In the genomic region with DNA sequence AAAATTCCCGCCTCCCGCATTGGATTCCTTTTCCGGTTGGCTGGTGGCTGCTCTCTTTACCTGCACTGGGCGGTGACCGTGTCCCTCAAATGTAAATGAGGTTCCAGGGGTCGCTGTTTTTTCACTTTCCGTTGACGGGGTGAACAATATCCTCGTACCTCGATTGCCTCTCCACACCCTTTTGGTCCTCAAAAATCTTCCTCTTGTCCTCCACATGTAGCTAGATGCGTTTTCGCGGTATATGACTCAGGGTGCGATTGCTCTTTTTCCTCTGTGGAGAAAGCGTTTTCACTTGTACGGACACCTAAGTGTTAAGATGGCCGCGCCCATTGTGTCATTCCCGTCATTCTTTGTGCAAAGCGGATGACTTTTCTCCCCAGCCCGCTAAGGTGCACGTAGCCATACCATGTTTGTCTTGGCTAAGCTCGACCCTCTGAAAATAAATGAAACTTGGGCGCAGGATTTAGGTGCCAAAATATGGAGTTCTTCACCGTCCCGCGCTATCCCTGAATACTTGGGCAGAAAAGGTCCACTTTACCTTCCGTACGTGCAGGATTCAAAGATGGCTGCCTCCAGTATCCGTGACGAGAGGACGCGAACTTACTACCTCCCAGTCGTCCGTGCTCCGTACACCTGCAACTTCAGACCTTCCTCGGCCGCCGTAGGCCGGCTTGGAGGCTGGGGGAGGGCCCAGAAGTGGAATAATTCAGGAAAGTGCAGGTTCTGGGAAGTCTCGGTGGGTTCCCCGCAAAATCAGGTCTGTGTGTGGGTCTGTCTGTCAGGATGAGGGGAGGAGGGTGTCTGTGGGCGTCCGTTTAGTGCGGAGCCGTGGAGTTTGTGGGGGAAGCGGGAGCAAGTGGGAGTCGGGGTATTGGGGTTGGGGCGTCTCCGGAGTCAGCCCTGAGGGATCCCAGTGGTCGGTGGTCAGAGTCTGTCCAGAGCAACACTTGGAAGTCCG, we compare ENCODE assay signal across 8 cellular contexts. TPM values are rescaled to one million over a fixed set of nuclear protein-coding genes. Genes with fewer than 3 reads are reported as not detected.
DNase-seq lines count a peak whose midpoint lies in the region; ATAC-seq, FAIRE-seq and TF ChIP-seq lines count a peak whose summit lies in the region.

Gene ZNF613 (plus strand): TSS at position 689 of the 958 bp plus-strand sequence. CDS start 8,749 bp downstream, outside the sequence.

- H3K4me3 Mint-ChIP-seq in activated T-helper 2 cell treated with anti-CD3 and anti-CD28 coated beads, Interferon-gamma antibody, Interleukin-2, Interleukin-4, amounts not matched to agents 10 μg/mL and 5 μg/mL and 100 μg/mL, durations not matched to agents 14 hours and 24 hours and 36 hours (ENCODE audit: low read depth) = peak within 1 kb of the TSS; percentile 97
- H3K4me3 Mint-ChIP-seq in naive thymus-derived CD8-positive, alpha-beta T cell = peak within 1 kb of the TSS; percentile 95 to 100 (median 98)
- peak within 1 kb of the TSS; percentile 94 to 100 for H3K4me3 Mint-ChIP-seq in stimulated activated naive B cell treated with anti-CD40 and anti-IgM and Interleukin-4, amounts not matched to agents 10 μg/mL and 1 μg/mL and 100 μg/mL, for 72 hours

- peak within 1 kb of the TSS; percentile 43 for H2AFZ ChIP-seq in KMS-11 (ENCODE audit: low read depth)

- H3K36me3 ChIP-seq in KMS-11 (ENCODE audit: insufficient read depth) = no peaks in the 10 kb centered on the region; the same call in 1 of the 2 replicates

- intact Hi-C loops in activated T-helper 2 cell treated with anti-CD3 and anti-CD28 coated beads, Interferon-gamma antibody, Interleukin-2, Interleukin-4, amounts not matched to agents 10 μg/mL and 5 μg/mL and 100 μg/mL, durations not matched to agents 14 hours and 24 hours and 36 hours (cut with micrococcal nuclease) = loop anchor here (1.0 to 5.0 kb wide), 6 partner anchors 22 to 245 kb away; partner anchors contain the start of genes ZNF350, ZNF614, ZNF615 and ZNF649

- peaks cover 15% of the 10 kb centered on the region for H3K4me1 Mint-ChIP-seq in activated T-helper 2 cell treated with anti-CD3 and anti-CD28 coated beads, Interferon-gamma antibody, Interleukin-2, Interleukin-4, amounts not matched to agents 10 μg/mL and 5 μg/mL and 100 μg/mL, durations not matched to agents 14 hours and 24 hours and 36 hours (ENCODE audit: low read depth)
- peaks cover 15 to 35% (median 32%) of the 10 kb centered on the region in 4 donors for H3K4me1 Mint-ChIP-seq in naive thymus-derived CD8-positive, alpha-beta T cell
- peaks cover 14 to 21% of the 10 kb centered on the region in 2 donors for H3K4me1 Mint-ChIP-seq in stimulated activated naive B cell treated with anti-CD40 and anti-IgM and Interleukin-4, amounts not matched to agents 10 μg/mL and 1 μg/mL and 100 μg/mL, for 72 hours

- peaks cover 56% of the 10 kb centered on the region for H3K36me3 Mint-ChIP-seq in activated T-helper 2 cell treated with anti-CD3 and anti-CD28 coated beads, Interferon-gamma antibody, Interleukin-2, Interleukin-4, amounts not matched to agents 10 μg/mL and 5 μg/mL and 100 μg/mL, durations not matched to agents 14 hours and 24 hours and 36 hours (ENCODE audit: low read depth)
- peaks cover 24 to 67% (median 66%) of the 10 kb centered on the region in 3 donors for H3K36me3 Mint-ChIP-seq in naive thymus-derived CD8-positive, alpha-beta T cell
- H3K36me3 Mint-ChIP-seq in stimulated activated naive B cell treated with anti-CD40 and anti-IgM and Interleukin-4, amounts not matched to agents 10 μg/mL and 1 μg/mL and 100 μg/mL, for 72 hours = peaks cover 40 to 58% of the 10 kb centered on the region in 2 donors

- H3K27me3 ChIP-seq in KMS-11 (ENCODE audit: insufficient read depth, low read depth) = no peaks in the 10 kb centered on the region

- H4K20me1 ChIP-seq in KMS-11 (ENCODE audit: insufficient read depth) = no peaks in the 10 kb centered on the region

- POLR2A ChIA-PET in naive thymus-derived CD8-positive, alpha-beta T cell (lab: Charles Lee) = interaction anchor here (1.2 to 1.4 kb wide), 5 partner anchors 12 to 122 kb away, joined by 3 to 5 read pairs (median 4); partner anchors contain the start of genes ZNF432, ZNF614 and ZNF649

- peak; percentile 51 for ATAC-seq in GM21576 (IDR thresholded peaks at IDR 0.05; ENCODE audit: unreplicated experiment)
- peak; percentile 86 to 88 for ATAC-seq in naive thymus-derived CD8-positive, alpha-beta T cell
- peak; percentile 90 to 93 for ATAC-seq in stimulated activated naive B cell treated with anti-CD40 and anti-IgM and Interleukin-4, amounts not matched to agents 10 μg/mL and 1 μg/mL and 100 μg/mL, for 72 hours (replicated peaks)

- FAIRE-seq in RCC 7860 (lab: Jason Lieb, UNC) = peak; percentile 48

- H3K4me1 ChIP-seq in KMS-11 (ENCODE audit: low read depth, poor library complexity, severe bottlenecking) = no peaks in the 10 kb centered on the region

- H3K4me2 ChIP-seq in KMS-11 = no peak within 1 kb of the TSS

- H3K4me3 ChIP-seq in KMS-11 (IDR thresholded peaks at IDR 0.05; ENCODE audit: insufficient read depth, low read depth, low read length) = no peak within 1 kb of the TSS

- DNase-seq in DMS114 treated with DMSO at 0.1 percent for 48 hours (lab: John Stamatoyannopoulos, UW; ENCODE audit: unreplicated experiment) (peak; percentile 95), RCC 7860 (ENCODE audit: low spot score) (peak; percentile 77), fibroblast of peridontal ligament (ENCODE audit: extremely low read depth) (peak; percentile 93)
- peak; percentile 77 for DNase-seq in activated T-helper 2 cell treated with anti-CD3 and anti-CD28 coated beads, Interferon-gamma antibody, Interleukin-2, Interleukin-4, amounts not matched to agents 10 μg/mL and 5 μg/mL and 100 μg/mL, durations not matched to agents 14 hours and 24 hours and 36 hours (ENCODE audit: low spot score)
- peak; percentile 59 to 93 (median 78) for DNase-seq in naive thymus-derived CD8-positive, alpha-beta T cell
- peak; percentile 84 for DNase-seq in stimulated activated naive B cell treated with anti-CD40 and anti-IgM and Interleukin-4, amounts not matched to agents 10 μg/mL and 1 μg/mL and 100 μg/mL, for 72 hours

- H3K27me3 Mint-ChIP-seq in activated T-helper 2 cell treated with anti-CD3 and anti-CD28 coated beads, Interferon-gamma antibody, Interleukin-2, Interleukin-4, amounts not matched to agents 10 μg/mL and 5 μg/mL and 100 μg/mL, durations not matched to agents 14 hours and 24 hours and 36 hours (ENCODE audit: low read depth) = no peaks in the 10 kb centered on the region
- H3K27me3 Mint-ChIP-seq in naive thymus-derived CD8-positive, alpha-beta T cell = no peaks in the 10 kb centered on the region
- no peaks in the 10 kb centered on the region for H3K27me3 Mint-ChIP-seq in stimulated activated naive B cell treated with anti-CD40 and anti-IgM and Interleukin-4, amounts not matched to agents 10 μg/mL and 1 μg/mL and 100 μg/mL, for 72 hours

- no peak for TF ChIP-seq CTCF in KMS-11 (conservative IDR thresholded peaks at IDR 0.05; ENCODE audit: low read depth, low read length)

- H3K79me2 ChIP-seq in KMS-11 (ENCODE audit: insufficient read depth, low read depth) = no peaks in the 10 kb centered on the region

- H3K9ac ChIP-seq in KMS-11 = peak within 1 kb of the TSS; percentile 2; the same call in 1 of the 2 replicates

- H3K27ac Mint-ChIP-seq in activated T-helper 2 cell treated with anti-CD3 and anti-CD28 coated beads, Interferon-gamma antibody, Interleukin-2, Interleukin-4, amounts not matched to agents 10 μg/mL and 5 μg/mL and 100 μg/mL, durations not matched to agents 14 hours and 24 hours and 36 hours = peak within 1 kb of the TSS; percentile 93
- peak within 1 kb of the TSS; percentile 89 to 98 (median 96) for H3K27ac Mint-ChIP-seq in naive thymus-derived CD8-positive, alpha-beta T cell
- H3K27ac Mint-ChIP-seq in stimulated activated naive B cell treated with anti-CD40 and anti-IgM and Interleukin-4, amounts not matched to agents 10 μg/mL and 1 μg/mL and 100 μg/mL, for 72 hours = peak within 1 kb of the TSS; percentile 99

- no peak within 1 kb of the TSS for H3K27ac ChIP-seq in KMS-11

- H3K9me3 Mint-ChIP-seq in activated T-helper 2 cell treated with anti-CD3 and anti-CD28 coated beads, Interferon-gamma antibody, Interleukin-2, Interleukin-4, amounts not matched to agents 10 μg/mL and 5 μg/mL and 100 μg/mL, durations not matched to agents 14 hours and 24 hours and 36 hours = peaks cover 84% of the 10 kb centered on the region
- H3K9me3 Mint-ChIP-seq in naive thymus-derived CD8-positive, alpha-beta T cell = peaks cover 10 to 90% (median 52%) of the 10 kb centered on the region in 9 donors
- peaks cover 27 to 39% of the 10 kb centered on the region in 2 donors for H3K9me3 Mint-ChIP-seq in stimulated activated naive B cell treated with anti-CD40 and anti-IgM and Interleukin-4, amounts not matched to agents 10 μg/mL and 1 μg/mL and 100 μg/mL, for 72 hours

RNA-seq across cellular contexts. Expression of gene ZNF613, which starts in this region (rescaled TPM):
- total RNA-seq in activated T-helper 2 cell treated with anti-CD3 and anti-CD28 coated beads, Interferon-gamma antibody, Interleukin-2, Interleukin-4, amounts not matched to agents 10 μg/mL and 5 μg/mL and 100 μg/mL, durations not matched to agents 14 hours and 24 hours and 36 hours = 3.6 and 3.8 TPM in 2 replicates
- 1 to 10 TPM; 6.2 to 8.0 TPM for total RNA-seq in naive thymus-derived CD8-positive, alpha-beta T cell
- 1 to 10 TPM; 2.3 to 4.5 (median 2.7) TPM for polyA plus RNA-seq in naive thymus-derived CD8-positive, alpha-beta T cell
